In genomic region chr9:126719677-126720435, GRCh38 we compare ENCODE assay signal across 1 cellular context.
A peak's percentile ranks its signal among the peaks of the same experiment; 100 is the strongest.
TF ChIP-seq lines count a peak whose summit lies in the region.

No MANE protein-coding gene starts in this region.

TF ChIP-seq in K562, 482 proteins besides CTCF, POLR2A, EP300 and RAD21 (continued from another document):
- TF ChIP-seq ZNF583 (CRISPR knock-in tag; IDR thresholded peaks at IDR 0.05) = no peak
- 0 out of 2 replicates have a peak, but pooled peaks have one; percentile 44 for TF ChIP-seq ETV1 (tag; conservative IDR thresholded peaks at IDR 0.05; ENCODE audit: low read depth)
- no peak for TF ChIP-seq ARNT (IDR thresholded peaks at IDR 0.05)
- TF ChIP-seq ZMIZ1 (IDR thresholded peaks at IDR 0.05; ENCODE audit: low read depth in 2 of 2, low read length in 2 of 2) = no peak
- 0 out of 2 replicates have a peak, but pooled peaks have one; percentile 54 for TF ChIP-seq ELF1 (tag; IDR thresholded peaks at IDR 0.05)
- TF ChIP-seq RBM17 (IDR thresholded peaks at IDR 0.05; ENCODE audit: borderline replicate concordance, low read depth, low read length) = no peak
- TF ChIP-seq ZBTB9 (CRISPR knock-in tag; IDR thresholded peaks at IDR 0.05) = no peak
- TF ChIP-seq ZNF830 (CRISPR knock-in tag; IDR thresholded peaks at IDR 0.05) = no peak
